In genomic region chr2:1795842-1796580, GRCh38 we compare ENCODE assay signal across 28 cellular contexts. TPM values are rescaled to one million over a fixed set of nuclear protein-coding genes. Genes with fewer than 3 reads are reported as not detected.
DNase-seq lines count a peak whose midpoint lies in the region; ATAC-seq, FAIRE-seq and TF ChIP-seq lines count a peak whose summit lies in the region.
"Had no signal": no experiment of that assay in that cellular context is flagged by ENCODE, and none has a peak within 500 bp of the region (broad histone marks: within the 10 kb centered on the region; RNA-seq: fewer than 3 reads in every experiment).

No MANE protein-coding gene starts in this region.

- no TSS peak for BruUV-seq in K562 (replicated peaks; lab: Mats Ljungman, UMichigan)

- no peak for TF ChIP-seq POLR2A in K562 (conservative IDR thresholded peaks at IDR 0.05)

- TF ChIP-seq RAD21 in K562 (CRISPR knock-in tag; conservative IDR thresholded peaks at IDR 0.05 in 1 of 2, IDR thresholded peaks at IDR 0.05 in 1 of 2), result no peak

- peaks cover 6% of the 10 kb centered on the region for H3K27me3 Mint-ChIP-seq in HFFc6 (ENCODE audit: insufficient read depth)
- H3K27me3 Mint-ChIP-seq: activated CD8-positive, alpha-beta T cell treated with anti-CD3 and anti-CD28 coated beads for 36 hours had no signal

- H3K4ac ChIP-seq in trophoblast cell (ENCODE audit: low read depth, low read length), result no peak overlapping the region

- no peak overlapping the region for H4K12ac ChIP-seq in trophoblast cell (ENCODE audit: low read depth, low read length)

- TF ChIP-seq CTCF in BJ (IDR thresholded peaks at IDR 0.05; ENCODE audit: insufficient read depth, low read depth, low read length) (no peak), HFFc6 (IDR thresholded peaks at IDR 0.05) (no peak), K562 (IDR thresholded peaks at IDR 0.05 in 2 of 3, conservative IDR thresholded peaks at IDR 0.05 in 1 of 3; ENCODE audit: insufficient read depth in 2 of 3, low read depth in 1 of 3, low read length in 3 of 3) (no peak)

- H3K9me3 Mint-ChIP-seq in HFFc6, result no peaks in the 10 kb centered on the region
- H3K9me3 Mint-ChIP-seq: activated CD8-positive, alpha-beta T cell treated with anti-CD3 and anti-CD28 coated beads for 36 hours; immature natural killer cell; natural killer cell had no signal

- FAIRE-seq in K562 (lab: Jason Lieb, UNC), result no peak
- FAIRE-seq: GM12892, pancreas had no signal

- peak overlapping the region; percentile 26 for H3K14ac ChIP-seq in trophoblast cell (ENCODE audit: low read length)

- CTCF ChIA-PET in BJ (lab: Yijun Ruan, JAX) (interaction anchor here (0.5 to 1.9 kb wide), 4 partner anchors 10 to 1548 kb away, joined by 3 to 5 read pairs (median 4); no protein-coding TSS in a partner anchor), K562 (lab: Yijun Ruan, JAX; ENCODE audit: low intra/inter-chr PET ratio) (no interaction called here)

- no peaks in the 10 kb centered on the region for H3K79me2 ChIP-seq in K562 (ENCODE audit: control insufficient read depth, insufficient read depth, low read length)
- H3K79me2 ChIP-seq in trophoblast cell (ENCODE audit: control insufficient read depth, insufficient read depth, low read length, poor library complexity), result no peaks in the 10 kb centered on the region
- H3K79me2 ChIP-seq: hepatocyte had no signal

- no peak overlapping the region for H3K4me2 ChIP-seq in K562 (ENCODE audit: insufficient read depth, low read length)
- peak overlapping the region; percentile 17 for H3K4me2 ChIP-seq in trophoblast cell (ENCODE audit: low read length)
- H3K4me2 ChIP-seq: hepatocyte had no signal

- H3K9me3 ChIP-seq in K562 (replicated peaks; ENCODE audit: control insufficient read depth, insufficient read depth, low read depth, low read length) (no peaks in the 10 kb centered on the region), trophoblast cell (ENCODE audit: insufficient read depth, low read depth, low read length) (no peaks in the 10 kb centered on the region)
- H3K9me3 ChIP-seq: MG63, pancreas, uterus had no signal

- peaks cover 24% of the 10 kb centered on the region for H3K4me1 Mint-ChIP-seq in HFFc6 (ENCODE audit: low read depth)

- peak overlapping the region; percentile 35 for H2BK12ac ChIP-seq in trophoblast cell (ENCODE audit: low read length)

- in situ Hi-C loops in K562 (cut with MboI), result no loop called here

- DNase-seq in BJ (ENCODE audit: low read depth), result peak; percentile 86
- peak; percentile 9 for DNase-seq in HFFc6
- no peak for DNase-seq in K562 (ENCODE audit: extremely low read depth in 1 of 4, low spot score in 3 of 4)
- DNase-seq in trophoblast cell, result peak; percentile 87 to 96
- no peak for DNase-seq in DMS 273 treated with DMSO at 0.1 percent for 48 hours (lab: John Stamatoyannopoulos, UW)
- no peak for DNase-seq in activated naive CD4-positive, alpha-beta T cell treated with Interleukin-2 at 50 U/mL for 16 hours
- no peak for DNase-seq in occipital lobe (lab: John Stamatoyannopoulos, UW)
- DNase-seq: activated CD4-positive, CD25-positive, alpha-beta regulatory T cell; activated CD8-positive, alpha-beta T cell treated with anti-CD3 and anti-CD28 coated beads for 36 hours; activated naive CD4-positive, alpha-beta T cell; DMS79 treated with DMSO at 0.1 percent for 48 hours; immature natural killer cell; left ventricle myocardium superior; MG63; midbrain; natural killer cell; NCI-H1436; NCI-H2171; pancreas; substantia nigra; T1000; uterus had no signal

- no peak overlapping the region for H3K4me3 Mint-ChIP-seq in HFFc6
- H3K4me3 Mint-ChIP-seq: activated CD8-positive, alpha-beta T cell treated with anti-CD3 and anti-CD28 coated beads for 36 hours; immature natural killer cell; natural killer cell had no signal

- H3K4me3 ChIP-seq in BJ (ENCODE audit: low read depth, low read length) (no peak overlapping the region), K562 (no peak overlapping the region), trophoblast cell (ENCODE audit: low read depth, low read length) (no peak overlapping the region)
- H3K4me3 ChIP-seq: cardiac muscle cell, hepatocyte, MG63, pancreas, uterus had no signal

- peaks cover 11% of the 10 kb centered on the region for H3K79me1 ChIP-seq in trophoblast cell (ENCODE audit: low read length)

- no peak overlapping the region for H3K23ac ChIP-seq in trophoblast cell (ENCODE audit: low read length)

- H4K8ac ChIP-seq in trophoblast cell (ENCODE audit: low read depth, low read length), result no peak overlapping the region

- H2BK5ac ChIP-seq in trophoblast cell (ENCODE audit: low read depth, low read length, poor library complexity), result peak overlapping the region; percentile 20

- peak overlapping the region; percentile 79 for H4K91ac ChIP-seq in trophoblast cell (ENCODE audit: low read depth, low read length)

- peaks cover 2% of the 10 kb centered on the region; the same call in 1 of the 2 replicates for H3K27me3 ChIP-seq in BJ (ENCODE audit: control insufficient read depth, insufficient read depth, low read length)
- peaks cover 2 to 79% of the 10 kb centered on the region in 2 experiments; a peak in 4 of 5 replicates for H3K27me3 ChIP-seq in K562 (ENCODE audit: control insufficient read depth in 2 of 2, insufficient read depth in 2 of 2, low read length in 2 of 2)
- no peaks in the 10 kb centered on the region for H3K27me3 ChIP-seq in trophoblast cell (ENCODE audit: insufficient read depth, low read length)
- H3K27me3 ChIP-seq: cardiac muscle cell, hepatocyte, MG63, pancreas, uterus had no signal

- intact Hi-C loops in K562 (cut with micrococcal nuclease), result no loop called here

- 0 out of 2 replicates have a peak overlapping the region, but pooled peaks have one; percentile 4 for H3K27ac Mint-ChIP-seq in HFFc6
- H3K27ac Mint-ChIP-seq: activated CD8-positive, alpha-beta T cell treated with anti-CD3 and anti-CD28 coated beads for 36 hours; natural killer cell had no signal

- no peak for TF ChIP-seq EP300 in K562 (IDR thresholded peaks at IDR 0.05; ENCODE audit: low read length)

- no peak overlapping the region for H3K27ac ChIP-seq in K562 (ENCODE audit: extremely low read depth, low read depth, low read length)
- peak overlapping the region; percentile 26 for H3K27ac ChIP-seq in trophoblast cell (ENCODE audit: low read depth, low read length)
- H3K27ac ChIP-seq: cardiac muscle cell, hepatocyte, pancreas, RWPE1, uterus had no signal

- peak overlapping the region; percentile 50 for H2AK5ac ChIP-seq in trophoblast cell (ENCODE audit: low read length)

- H3K36me3 ChIP-seq in BJ (ENCODE audit: control insufficient read depth, insufficient read depth, low read length) (no peaks in the 10 kb centered on the region), K562 (ENCODE audit: control insufficient read depth, insufficient read depth, low read length) (no peaks in the 10 kb centered on the region), trophoblast cell (ENCODE audit: control insufficient read depth in 1 of 2, insufficient read depth in 2 of 2, low read length in 2 of 2) (no peaks in the 10 kb centered on the region)
- H3K36me3 ChIP-seq: cardiac muscle cell, MG63, pancreas, uterus had no signal

- ATAC-seq in K562, result no peak
- no peak for ATAC-seq in HG02970 (IDR thresholded peaks at IDR 0.05; ENCODE audit: low FRiP score, unreplicated experiment)
- ATAC-seq: activated CD8-positive, alpha-beta T cell treated with anti-CD3 and anti-CD28 coated beads for 36 hours; left ventricle myocardium superior; natural killer cell; pancreas; SK-N-SH treated with all-trans-retinoic acid at 6 μM for 48 hours had no signal

- H2BK120ac ChIP-seq in trophoblast cell (ENCODE audit: insufficient read depth, low read length, poor library complexity), result peak overlapping the region; percentile 34

- H3K18ac ChIP-seq in trophoblast cell (ENCODE audit: low read length), result no peak overlapping the region

- H3K9ac ChIP-seq in K562 (ENCODE audit: insufficient read depth in 1 of 2, low read depth in 2 of 2, low read length in 2 of 2), result no peak overlapping the region
- no peak overlapping the region for H3K9ac ChIP-seq in trophoblast cell (ENCODE audit: low read length)

- H4K20me1 ChIP-seq in K562 (replicated peaks; ENCODE audit: control insufficient read depth, insufficient read depth, low read length), result no peaks in the 10 kb centered on the region

- H2AFZ ChIP-seq in K562 (ENCODE audit: low read depth, low read length) (no peak overlapping the region), trophoblast cell (ENCODE audit: insufficient read depth, low read length, poor library complexity) (no peak overlapping the region)
- H2AFZ ChIP-seq: hepatocyte had no signal

- H3K36me3 Mint-ChIP-seq in HFFc6 (ENCODE audit: low read depth), result no peaks in the 10 kb centered on the region
- H3K36me3 Mint-ChIP-seq: immature natural killer cell, natural killer cell had no signal

- POLR2A ChIA-PET in BJ (lab: Charles Lee) (interaction anchor here (0.6 kb wide), 1 partner anchor 113 kb away, joined by 6 read pairs; no protein-coding TSS in a partner anchor), K562 (lab: Yijun Ruan, JAX) (interaction anchor here (0.9 kb wide), 1 partner anchor 13 kb away, joined by 3 read pairs; no protein-coding TSS in a partner anchor)

- H3K4me1 ChIP-seq in K562 (replicated peaks in 1 of 2; ENCODE audit: control insufficient read depth in 2 of 2, insufficient read depth in 2 of 2, low read length in 2 of 2), result no peaks in the 10 kb centered on the region
- peaks cover 8 to 20% of the 10 kb centered on the region in 2 experiments for H3K4me1 ChIP-seq in trophoblast cell (ENCODE audit: control insufficient read depth in 1 of 2, insufficient read depth in 2 of 2, low read length in 2 of 2)
- H3K4me1 ChIP-seq: pancreas, uterus had no signal

- 1% methylated on average over 14 of the region's 15 CpGs for WGBS in K562 (ENCODE audit: insufficient coverage, low coverage, missing lambda C conversion rate)
- WGBS in trophoblast cell (ENCODE audit: extremely low coverage, insufficient coverage, insufficient read length), result no CpG with 5 or more reads among the region's 15 CpGs

- no peaks in the 10 kb centered on the region for H3K9me1 ChIP-seq in K562 (ENCODE audit: control insufficient read depth, insufficient read depth, low read length)

RNA-seq across cellular contexts. Expression of gene PXDN, which starts 51.7 kb away (rescaled TPM):
- 144 and 212 TPM in 2 replicates for polyA plus RNA-seq in BJ (2011; rRNA removed)
- polyA minus RNA-seq in BJ (2011; rRNA and poly(A)+ RNA removed), result 120 and 165 TPM in 2 replicates
- total RNA-seq in HFFc6 (2021; fragmentation: NEBNext Ultra II Directional; extraction: Animal tissue kit (Norgen Biotek cat#: 25700)), result 100 to 1,000 TPM; 283 to 403 (median 323) TPM
- total RNA-seq in K562 (2011; cell fraction: chromatin; rRNA removed; ENCODE audit: low replicate concordance), result not detected in 2 replicates
- not detected in 2 replicates for total RNA-seq in K562 (2011; cell fraction: nucleolus; rRNA removed)
- total RNA-seq in K562 (2011; cell fraction: nucleoplasm; rRNA removed), result not detected in 2 replicates
- total RNA-seq in K562 (2014; rRNA removed), result not detected in 2 replicates
- not detected in 2 replicates for total RNA-seq in K562 (2014; rRNA removed; fragmentation: Illumina TruSeq; extraction: Trizol)
- total RNA-seq in K562 (2015; rRNA removed; fragmentation: Illumina TruSeq; extraction: Trizol), result not detected in 2 replicates
- total RNA-seq in K562 (2021), result 0.49 and 0.94 TPM in 2 replicates
- polyA plus RNA-seq in K562 (2011; rRNA removed), result not detected in 2 replicates
- not detected in 2 replicates for polyA plus RNA-seq in K562 (2011; cell fraction: cytosol; rRNA removed)
- not detected in 2 replicates for polyA plus RNA-seq in K562 (2011; cell fraction: nucleus; rRNA removed)
- polyA plus RNA-seq in K562 (2012), result not detected in 2 replicates
- not detected in 2 replicates for polyA plus RNA-seq in K562 (2014; fragmentation: Illumina TruSeq; extraction: Trizol)
- not detected for polyA plus RNA-seq in K562 (2014; fragmentation: Nextera tagmentation; extraction: Ambion mirVana)
- not detected in 2 replicates for polyA plus RNA-seq in K562 (2014; rRNA removed)
- polyA minus RNA-seq in K562 (2011; rRNA and poly(A)+ RNA removed), result not detected in 2 replicates
- not detected in 2 replicates for polyA minus RNA-seq in K562 (2011; cell fraction: cytosol; rRNA and poly(A)+ RNA removed)
- not detected in 2 replicates for polyA minus RNA-seq in K562 (2011; cell fraction: nucleus; rRNA and poly(A)+ RNA removed)
- polyA plus RNA-seq in trophoblast cell (2013), result 194 and 203 TPM in 2 replicates
- total RNA-seq in occipital lobe, result 35.6 TPM

Comparison
In these comparisons a context has a peak if more than half of its experiments do, and no peak if none do; other contexts are left out.
1. DNase-seq: peak in BJ (single experiment), HFFc6 (single experiment) and trophoblast cell (2 of 2); none in K562 (0 of 4), DMS 273 treated with DMSO at 0.1 percent for 48 hours (single experiment), activated naive CD4-positive, alpha-beta T cell treated with Interleukin-2 at 50 U/mL for 16 hours (single experiment) and occipital lobe (single experiment).
2. RNA of gene PXDN, which starts 51.7 kb away (total RNA-seq): 283 to 403 TPM in HFFc6 and 35.6 TPM in occipital lobe (single experiment); 0.49 to 0.94 TPM in K562; every median in the first group is over 10 times any median in the second.